Comparison of ENCODE assay signal across 8 cellular contexts in genomic region chr5:86617756-86618577, GRCh38.
DNase-seq lines count a peak whose midpoint lies in the region; ATAC-seq and TF ChIP-seq lines count a peak whose summit lies in the region.

Gene COX7C, plus strand, starts transcription at chr5:86617941. Its CDS starts 115 bp downstream, at chr5:86618056.

- H3K27ac Mint-ChIP-seq in activated naive CD4-positive, alpha-beta T cell treated with anti-CD3 and anti-CD28 coated beads, Interleukin-2, amount 50 U/mL, for 24 hours = peak within 1 kb of the TSS; percentile 100

- H3K36me3 ChIP-seq in GM06990 (ENCODE audit: control insufficient read depth, insufficient read depth, low read length) = peaks cover 3% of the 10 kb centered on the region

- peak within 1 kb of the TSS; percentile 99 for H3K4me3 Mint-ChIP-seq in activated naive CD4-positive, alpha-beta T cell treated with anti-CD3 and anti-CD28 coated beads, Interleukin-2, amount 50 U/mL, for 24 hours

- H3K9me3 Mint-ChIP-seq in activated naive CD4-positive, alpha-beta T cell treated with anti-CD3 and anti-CD28 coated beads, Interleukin-2, amount 50 U/mL, for 24 hours = peaks cover 9% of the 10 kb centered on the region

- H3K27me3 ChIP-seq in GM06990 (replicated peaks; ENCODE audit: control insufficient read depth, insufficient read depth, low read length) = no peaks in the 10 kb centered on the region

- TF ChIP-seq CTCF in GM06990 (IDR thresholded peaks at IDR 0.05; ENCODE audit: insufficient read depth, low read length, poor library complexity, severe bottlenecking) = no peak

- ATAC-seq in HG02588 (IDR thresholded peaks at IDR 0.05; ENCODE audit: unreplicated experiment) = peak; percentile 98
- ATAC-seq in SK-N-SH treated with all-trans-retinoic acid at 6 μM for 48 hours = peak; percentile 100

- H3K36me3 Mint-ChIP-seq in activated naive CD4-positive, alpha-beta T cell treated with anti-CD3 and anti-CD28 coated beads, Interleukin-2, amount 50 U/mL, for 24 hours = peaks cover 23% of the 10 kb centered on the region

- peaks cover 31% of the 10 kb centered on the region for H3K4me1 Mint-ChIP-seq in activated naive CD4-positive, alpha-beta T cell treated with anti-CD3 and anti-CD28 coated beads, Interleukin-2, amount 50 U/mL, for 24 hours

- DNase-seq in GM06990 (ENCODE audit: extremely low read depth, insufficient read length) (peak; percentile 87), NCI-H1092 (lab: John Stamatoyannopoulos, UW) (peak; percentile 94), germinal center (ENCODE audit: low spot score) (peak; percentile 92), non-pigmented ciliary epithelial cell (ENCODE audit: low read depth) (peak; percentile 83), superior temporal gyrus (ENCODE audit: extremely low spot score) (peak; percentile 100)

- H3K27me3 Mint-ChIP-seq in activated naive CD4-positive, alpha-beta T cell treated with anti-CD3 and anti-CD28 coated beads, Interleukin-2, amount 50 U/mL, for 24 hours = peaks cover 6% of the 10 kb centered on the region

- H3K4me3 ChIP-seq in GM06990 (replicated peaks; ENCODE audit: low read depth, low read length) = peak within 1 kb of the TSS; percentile 100

TF ChIP-seq in SK-N-SH treated with all-trans-retinoic acid at 6 μM for 48 hours, 23 proteins besides CTCF, POLR2A, EP300 and RAD21:
- peak; percentile 27; the same call in 1 of the 2 replicates for TF ChIP-seq TSHZ2 (CRISPR knock-in tag; IDR thresholded peaks at IDR 0.05)
- no peak for TF ChIP-seq OSR1 (CRISPR knock-in tag; IDR thresholded peaks at IDR 0.05)

Comparison
In these comparisons a context has a peak if more than half of its experiments do, and no peak if none do; other contexts are left out.
1. Peak in every context shown above with its lines: DNase-seq, ATAC-seq and H3K4me3 ChIP-seq.